In the genomic region with DNA sequence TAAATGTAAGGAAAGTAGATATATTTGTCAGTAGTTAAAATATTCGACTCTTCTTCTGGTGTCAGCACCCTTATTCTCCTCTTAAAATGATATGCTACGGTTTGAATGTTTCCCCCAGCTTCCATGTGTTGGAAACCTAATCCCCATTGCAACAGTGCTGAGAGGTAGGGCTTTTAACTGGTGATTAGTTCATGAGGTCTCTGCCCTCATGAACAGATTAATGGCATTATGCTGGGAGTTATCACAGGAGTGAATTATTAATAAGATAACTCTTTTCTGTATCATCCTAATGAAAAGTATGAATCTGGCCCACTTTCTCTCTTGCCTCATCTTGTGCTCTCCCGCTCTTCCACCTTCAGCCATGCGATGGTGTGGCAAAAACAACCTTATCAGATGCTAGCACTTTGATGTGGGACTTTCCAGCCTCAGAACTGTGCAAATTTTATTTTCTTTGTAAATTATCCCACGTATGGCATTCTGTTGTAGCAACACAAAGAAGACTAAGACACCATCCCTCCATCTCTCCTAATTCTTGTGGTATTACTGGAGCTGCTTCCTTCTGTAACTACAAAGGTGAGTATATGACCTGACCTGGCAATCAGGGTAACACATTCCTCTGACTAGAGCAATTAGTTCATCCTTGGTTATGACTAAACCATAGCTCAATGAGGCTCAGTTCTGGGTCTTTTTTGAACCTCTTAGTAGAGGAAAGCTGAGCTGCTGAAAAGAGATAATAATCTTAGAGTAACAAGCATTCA, we compare ENCODE assay signal across 14 cellular contexts.
"Had no signal": no experiment of that assay in that cellular context is flagged by ENCODE, and none has a peak within 500 bp of the region (broad histone marks: within the 10 kb centered on the region; RNA-seq: fewer than 3 reads in every experiment).

No MANE protein-coding gene starts in this region.

- DNase-seq: activated CD4-positive, alpha-beta memory T cell treated with anti-CD3 and anti-CD28 coated beads, Interleukin-2, amount 10 ng/mL, durations not matched to agents 7 days and 5 days; activated CD4-positive, alpha-beta T cell treated with anti-CD3 and anti-CD28 coated beads for 36 hours; activated naive CD8-positive, alpha-beta T cell treated with anti-CD3 and anti-CD28 coated beads, Interleukin-2, amount 10 ng/mL, durations not matched to agents 7 days and 5 days; activated T-cell treated with anti-CD3 and anti-CD28 coated beads, Interleukin-2, amount 50 U/mL, for 72 hours; effector CD8-positive, alpha-beta T cell; heart right ventricle; kidney; tibial artery had no signal

- H3K27ac Mint-ChIP-seq: activated CD4-positive, alpha-beta memory T cell treated with anti-CD3 and anti-CD28 coated beads, Interleukin-2, amount 10 ng/mL, durations not matched to agents 7 days and 5 days; activated CD4-positive, alpha-beta T cell treated with anti-CD3 and anti-CD28 coated beads for 36 hours; activated naive CD8-positive, alpha-beta T cell treated with anti-CD3 and anti-CD28 coated beads, Interleukin-2, amount 10 ng/mL, durations not matched to agents 7 days and 5 days; activated T-cell treated with anti-CD3 and anti-CD28 coated beads, Interleukin-2, amount 50 U/mL, for 72 hours; stimulated activated effector memory CD8-positive, alpha-beta T cell treated with anti-CD3 and anti-CD28 coated beads, Interleukin-12 subunit alpha, Interleukin-12 subunit beta, amount 100 ng/mL, for 72 hours had no signal

- H3K9me3 ChIP-seq: ascending aorta, right atrium auricular region, tibial artery had no signal

- H3K4me1 ChIP-seq: ascending aorta, heart right ventricle, parathyroid adenoma, right atrium auricular region, tibial artery had no signal

- H3K36me3 Mint-ChIP-seq: activated naive CD8-positive, alpha-beta T cell treated with anti-CD3 and anti-CD28 coated beads, Interleukin-2, amount 10 ng/mL, durations not matched to agents 7 days and 5 days; stimulated activated effector memory CD8-positive, alpha-beta T cell treated with anti-CD3 and anti-CD28 coated beads, Interleukin-12 subunit alpha, Interleukin-12 subunit beta, amount 100 ng/mL, for 72 hours had no signal

- H3K27me3 ChIP-seq: ascending aorta, heart right ventricle, right atrium auricular region, tibial artery had no signal

- H3K4me3 ChIP-seq: ascending aorta, coronary artery, heart right ventricle, right atrium auricular region, skin epidermis, tibial artery had no signal

- H3K27me3 Mint-ChIP-seq: activated CD4-positive, alpha-beta memory T cell treated with anti-CD3 and anti-CD28 coated beads, Interleukin-2, amount 10 ng/mL, durations not matched to agents 7 days and 5 days; activated CD4-positive, alpha-beta T cell treated with anti-CD3 and anti-CD28 coated beads for 36 hours; activated naive CD8-positive, alpha-beta T cell treated with anti-CD3 and anti-CD28 coated beads, Interleukin-2, amount 10 ng/mL, durations not matched to agents 7 days and 5 days had no signal

- H3K27ac ChIP-seq: ascending aorta, coronary artery, heart right ventricle, parathyroid adenoma, right atrium auricular region, skin epidermis, tibial artery had no signal

- H3K4me3 Mint-ChIP-seq: activated CD4-positive, alpha-beta memory T cell treated with anti-CD3 and anti-CD28 coated beads, Interleukin-2, amount 10 ng/mL, durations not matched to agents 7 days and 5 days; activated CD4-positive, alpha-beta T cell treated with anti-CD3 and anti-CD28 coated beads for 36 hours; activated naive CD8-positive, alpha-beta T cell treated with anti-CD3 and anti-CD28 coated beads, Interleukin-2, amount 10 ng/mL, durations not matched to agents 7 days and 5 days; activated T-cell treated with anti-CD3 and anti-CD28 coated beads, Interleukin-2, amount 50 U/mL, for 72 hours; stimulated activated effector memory CD8-positive, alpha-beta T cell treated with anti-CD3 and anti-CD28 coated beads, Interleukin-12 subunit alpha, Interleukin-12 subunit beta, amount 100 ng/mL, for 72 hours had no signal

- ATAC-seq: activated CD4-positive, alpha-beta T cell treated with anti-CD3 and anti-CD28 coated beads for 36 hours; activated T-cell treated with anti-CD3 and anti-CD28 coated beads, Interleukin-2, amount 50 U/mL, for 72 hours; heart right ventricle; stimulated activated effector memory CD8-positive, alpha-beta T cell treated with anti-CD3 and anti-CD28 coated beads, Interleukin-12 subunit alpha, Interleukin-12 subunit beta, amount 100 ng/mL, for 72 hours had no signal

- H3K36me3 ChIP-seq: ascending aorta, heart right ventricle, right atrium auricular region, tibial artery had no signal

- H3K4me1 Mint-ChIP-seq: activated CD4-positive, alpha-beta memory T cell treated with anti-CD3 and anti-CD28 coated beads, Interleukin-2, amount 10 ng/mL, durations not matched to agents 7 days and 5 days; activated CD4-positive, alpha-beta T cell treated with anti-CD3 and anti-CD28 coated beads for 36 hours; activated naive CD8-positive, alpha-beta T cell treated with anti-CD3 and anti-CD28 coated beads, Interleukin-2, amount 10 ng/mL, durations not matched to agents 7 days and 5 days; stimulated activated effector memory CD8-positive, alpha-beta T cell treated with anti-CD3 and anti-CD28 coated beads, Interleukin-12 subunit alpha, Interleukin-12 subunit beta, amount 100 ng/mL, for 72 hours had no signal
